Comparison of ENCODE assay signal across 8 cellular contexts in the genomic region with DNA sequence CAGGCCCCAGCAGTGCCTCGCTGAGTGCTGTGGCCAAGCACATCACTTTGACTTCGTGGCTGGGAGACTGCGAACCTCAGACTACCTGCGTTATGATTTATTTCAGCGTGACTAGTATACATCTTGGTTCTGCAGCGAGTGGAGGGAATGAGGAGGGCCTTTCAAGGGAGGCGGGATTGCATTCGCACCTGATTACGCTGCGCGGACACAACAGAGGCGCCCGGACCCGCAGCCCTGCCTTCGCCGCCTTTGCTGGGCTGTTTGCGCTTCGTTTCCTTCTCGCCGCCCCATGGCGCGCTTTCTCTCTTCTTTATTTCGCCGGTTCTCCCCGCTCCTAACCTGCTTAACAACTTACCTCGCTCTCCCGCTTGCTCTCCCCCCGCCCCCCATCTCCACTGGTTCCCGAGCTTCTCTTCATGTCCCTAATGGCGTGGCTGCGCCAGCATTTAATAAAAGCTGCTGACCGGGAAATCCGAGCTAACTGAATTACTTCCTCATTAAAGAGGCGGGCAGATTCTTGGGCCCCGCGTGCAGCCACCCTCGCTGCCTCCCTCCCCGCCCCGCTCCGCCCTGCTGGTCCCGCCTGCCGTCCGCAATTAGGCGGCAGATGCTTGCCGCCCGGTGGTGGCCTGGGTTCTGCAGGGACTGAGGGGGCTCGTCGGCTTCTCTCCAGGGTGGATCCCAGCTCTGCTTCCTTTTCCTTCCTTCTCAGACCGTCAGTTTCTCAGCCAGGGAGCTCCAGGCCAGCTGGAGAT.
DNase-seq lines count a peak whose midpoint lies in the region; ATAC-seq and TF ChIP-seq lines count a peak whose summit lies in the region.

No MANE protein-coding gene starts in this region.

- H3K27ac Mint-ChIP-seq in brain: peak overlapping the region in 3 of 5 experiments; percentile 23 to 93 (median 92)

- peak overlapping the region in 4 of 5 experiments; percentile 62 to 86 (median 80) for H3K4me3 Mint-ChIP-seq in brain

- TF ChIP-seq CTCF in brain (conservative IDR thresholded peaks at IDR 0.05): peak; percentile 10 to 13

- H3K36me3 Mint-ChIP-seq in brain: no peaks in the 10 kb centered on the region

- H3K9me3 ChIP-seq in mesodermal cell (ENCODE audit: control insufficient read depth, low read length): no peaks in the 10 kb centered on the region
- H3K9me3 ChIP-seq in thymus (ENCODE audit: control insufficient read depth): no peaks in the 10 kb centered on the region

- H3K4me1 ChIP-seq in mesodermal cell (ENCODE audit: control insufficient read depth, insufficient read depth, low read length, poor library complexity, severe bottlenecking): peaks cover 7% of the 10 kb centered on the region
- H3K4me1 ChIP-seq in thymus (ENCODE audit: control insufficient read depth, insufficient read depth, low read length): peaks cover 16% of the 10 kb centered on the region

- H3K27ac ChIP-seq in mesodermal cell (ENCODE audit: low read depth, low read length, severe bottlenecking) (no peak overlapping the region), thymus (ENCODE audit: low read depth) (no peak overlapping the region)

- WGBS in mesodermal cell (ENCODE audit: insufficient coverage in 2 of 2), 2 experiments: 3 to 5% methylated on average over 47 to 48 of the region's 49 CpGs
- WGBS in thymus: 6% methylated on average over 49 of the region's 49 CpGs

- H3K27me3 Mint-ChIP-seq in brain: peaks cover 4% of the 10 kb centered on the region

- H3K36me3 ChIP-seq in mesodermal cell (ENCODE audit: control insufficient read depth, insufficient read depth, low read length) (no peaks in the 10 kb centered on the region), thymus (ENCODE audit: control insufficient read depth, insufficient read depth) (no peaks in the 10 kb centered on the region)

- peaks cover 0 to 12% (median 0%) of the 10 kb centered on the region in 5 experiments for H3K9me3 Mint-ChIP-seq in brain

- ATAC-seq in HG02571 (IDR thresholded peaks at IDR 0.05; ENCODE audit: unreplicated experiment): no peak
- ATAC-seq in HG02981 (IDR thresholded peaks at IDR 0.05; ENCODE audit: unreplicated experiment): no peak
- no peak for ATAC-seq in GM21390 (IDR thresholded peaks at IDR 0.05; ENCODE audit: unreplicated experiment)

- no peaks in the 10 kb centered on the region for H3K27me3 ChIP-seq in thymus (ENCODE audit: control insufficient read depth, insufficient read depth)

- H3K4me3 ChIP-seq in mesodermal cell (ENCODE audit: extremely low read depth, insufficient read depth, low read length, poor library complexity, severe bottlenecking) (peak overlapping the region; percentile 30), thymus (ENCODE audit: low read length) (peak overlapping the region; percentile 42)

- DNase-seq in DMS153 (lab: John Stamatoyannopoulos, UW) (peak; percentile 72), NCI-H774 (lab: John Stamatoyannopoulos, UW) (peak; percentile 91)

- peaks cover 30% of the 10 kb centered on the region for H3K4me1 Mint-ChIP-seq in brain
